1 cellular context compared by ENCODE assay signal in the genomic region with DNA sequence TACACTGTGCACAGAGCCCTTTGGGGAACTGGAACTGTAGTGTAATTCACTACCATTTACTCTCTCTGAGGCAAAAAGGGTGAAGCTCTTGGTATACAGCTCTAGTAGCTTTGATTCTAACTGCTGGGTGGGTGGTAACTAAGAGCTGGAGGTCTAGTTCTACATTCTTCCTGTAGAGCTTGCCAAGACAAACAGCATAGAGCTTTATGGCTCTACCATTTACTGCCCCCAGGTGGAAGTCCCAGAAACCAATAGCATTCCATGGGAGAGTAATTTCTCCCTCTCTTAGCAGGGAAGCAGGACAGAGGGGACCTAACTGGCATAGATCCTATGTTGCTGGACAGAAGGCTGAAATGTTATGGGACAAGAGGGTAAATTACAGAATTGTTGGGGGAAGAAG.
TF ChIP-seq lines count a peak whose summit lies in the region.

No MANE protein-coding gene starts in this region.

TF ChIP-seq in endothelial cell of umbilical vein, 7 proteins besides CTCF, POLR2A, EP300 and RAD21:
- TF ChIP-seq FOS (IDR thresholded peaks at IDR 0.05; ENCODE audit: borderline replicate concordance, insufficient read depth, low read length) = no peak
